In genomic region chr7:99090811-99091582, GRCh38 we compare ENCODE assay signal across 17 cellular contexts. TPM values are rescaled to one million over a fixed set of nuclear protein-coding genes. Genes with fewer than 3 reads are reported as not detected.
A peak's percentile ranks its signal among the peaks of the same experiment; 100 is the strongest.
DNase-seq lines count a peak whose midpoint lies in the region; ATAC-seq lines count a peak whose summit lies in the region.
"Had no signal": no experiment of that assay in that cellular context is flagged by ENCODE, and none has a peak within 500 bp of the region (broad histone marks: within the 10 kb centered on the region; RNA-seq: fewer than 3 reads in every experiment).

No MANE protein-coding gene starts in this region.

- H3K4me2 ChIP-seq in mesendoderm (ENCODE audit: low read length) = no peak overlapping the region

- DNase-seq in EH (ENCODE audit: low read depth) = peak; percentile 73
- peak; percentile 22 for DNase-seq in NAMALWA (ENCODE audit: low spot score)
- peak; percentile 68 for DNase-seq in dedifferentiated amniotic fluid mesenchymal stem cell (ENCODE audit: extremely low spot score)
- DNase-seq in mesendoderm = peak; percentile 56
- DNase-seq in NOMO-1 treated with DMSO at 0.1 percent for 48 hours (lab: John Stamatoyannopoulos, UW; ENCODE audit: unreplicated experiment) = no peak
- DNase-seq in activated T-cell treated with anti-CD3 and anti-CD28 coated beads, Interleukin-2, amount 50 U/mL, for 72 hours = no peak
- DNase-seq: activated CD8-positive, alpha-beta memory T cell treated with anti-CD3 and anti-CD28 coated beads for 24 hours; activated effector memory CD4-positive, alpha-beta T cell treated with Interleukin-2 at 50 U/mL for 16 hours; aorta; CD4-positive, alpha-beta memory T cell; KBM-7; midbrain; NCI-H1436 treated with DMSO at 0.1 percent for 48 hours; nucleus accumbens; stimulated activated CD4-positive, alpha-beta T cell treated with anti-CD3 and anti-CD28 coated beads, Interleukin-4, amount 100 ng/mL, for 24 hours; transverse colon had no signal

- H4K5ac ChIP-seq in mesendoderm (ENCODE audit: low read length) = no peak overlapping the region

- H3K4me3 ChIP-seq in mesendoderm (ENCODE audit: low read length) = no peak overlapping the region
- H3K4me3 ChIP-seq: transverse colon had no signal

- H3K4ac ChIP-seq in mesendoderm (ENCODE audit: low read depth, low read length) = no peak overlapping the region

- H2BK15ac ChIP-seq in mesendoderm (replicated peaks; ENCODE audit: low read depth) = no peak overlapping the region

- H3K9me3 Mint-ChIP-seq in activated T-cell treated with anti-CD3 and anti-CD28 coated beads, Interleukin-2, amount 50 U/mL, for 72 hours = peaks cover 0 to 3% of the 10 kb centered on the region in 2 donors

- WGBS in mesendoderm (ENCODE audit: extremely low coverage, insufficient coverage, low lambda C conversion rate) = no CpG with 5 or more reads among the region's 6 CpGs

- no peak overlapping the region for H4K8ac ChIP-seq in mesendoderm (ENCODE audit: low read depth, low read length)

- H3K23ac ChIP-seq in mesendoderm (ENCODE audit: low read length) = no peak overlapping the region

- H2BK5ac ChIP-seq in mesendoderm (ENCODE audit: low read length) = no peak overlapping the region

- H3K36me3 Mint-ChIP-seq in activated T-cell treated with anti-CD3 and anti-CD28 coated beads, Interleukin-2, amount 50 U/mL, for 72 hours (ENCODE audit: insufficient read depth in 2 of 2) = peaks cover 0 to 6% of the 10 kb centered on the region in 2 donors

- H3K4me1 Mint-ChIP-seq in activated T-cell treated with anti-CD3 and anti-CD28 coated beads, Interleukin-2, amount 50 U/mL, for 72 hours (ENCODE audit: low read depth) = peaks cover 7% of the 10 kb centered on the region

- H3K27me3 ChIP-seq in mesendoderm (ENCODE audit: insufficient read depth, low read length, poor library complexity) = no peaks in the 10 kb centered on the region
- H3K27me3 ChIP-seq: transverse colon had no signal

- H2BK120ac ChIP-seq in mesendoderm (ENCODE audit: low read depth, low read length) = no peak overlapping the region

- no peaks in the 10 kb centered on the region for H3K27me3 Mint-ChIP-seq in activated T-cell treated with anti-CD3 and anti-CD28 coated beads, Interleukin-2, amount 50 U/mL, for 72 hours (ENCODE audit: low read depth)
- H3K27me3 Mint-ChIP-seq: CD4-positive, alpha-beta memory T cell had no signal

- no peak for ATAC-seq in activated T-cell treated with anti-CD3 and anti-CD28 coated beads, Interleukin-2, amount 50 U/mL, for 72 hours (replicated peaks in 1 of 2)
- no peak for ATAC-seq in GM18909 (IDR thresholded peaks at IDR 0.05; ENCODE audit: poor library complexity, unreplicated experiment)

- H3K4me3 Mint-ChIP-seq in activated T-cell treated with anti-CD3 and anti-CD28 coated beads, Interleukin-2, amount 50 U/mL, for 72 hours = no peak overlapping the region
- H3K4me3 Mint-ChIP-seq: CD4-positive, alpha-beta memory T cell had no signal

- peaks cover 33% of the 10 kb centered on the region for H3K79me1 ChIP-seq in mesendoderm (ENCODE audit: low read length)

- H3K9ac ChIP-seq in mesendoderm (ENCODE audit: low read length) = no peak overlapping the region

- peaks cover 45% of the 10 kb centered on the region for H3K79me2 ChIP-seq in mesendoderm (ENCODE audit: control insufficient read depth, insufficient read depth, low read length)

- peaks cover 4% of the 10 kb centered on the region for H3K4me1 ChIP-seq in mesendoderm (ENCODE audit: control insufficient read depth, low read depth, low read length)

- H3K36me3 ChIP-seq in mesendoderm (ENCODE audit: control insufficient read depth, insufficient read depth, low read length) = no peaks in the 10 kb centered on the region
- H3K36me3 ChIP-seq: transverse colon had no signal

- H3K18ac ChIP-seq in mesendoderm (ENCODE audit: low read length) = no peak overlapping the region

- H3K27ac ChIP-seq in mesendoderm (ENCODE audit: low read depth, low read length) = no peak overlapping the region
- H3K27ac ChIP-seq: transverse colon had no signal

- H2AK5ac ChIP-seq in mesendoderm (ENCODE audit: low read length) = no peak overlapping the region

- no peak overlapping the region for H3K27ac Mint-ChIP-seq in activated T-cell treated with anti-CD3 and anti-CD28 coated beads, Interleukin-2, amount 50 U/mL, for 72 hours

- H3K56ac ChIP-seq in mesendoderm (ENCODE audit: low read length) = no peak overlapping the region

RNA-seq across cellular contexts. Expression of gene SMURF1, which starts 52.9 kb away (rescaled TPM):
- 17.7 TPM for polyA plus RNA-seq in mesendoderm (2013, experiment 1 of 2)
- 16.5 TPM for polyA plus RNA-seq in mesendoderm (2013, experiment 2 of 2)
- 10 to 100 TPM; 15.9 to 18.8 TPM for total RNA-seq in activated T-cell treated with anti-CD3 and anti-CD28 coated beads, Interleukin-2, amount 50 U/mL, for 72 hours

Comparison
In these comparisons a context has a peak if more than half of its experiments do, and no peak if none do; other contexts are left out.
1. DNase-seq: peak in EH (single experiment), NAMALWA (single experiment), dedifferentiated amniotic fluid mesenchymal stem cell (single experiment) and mesendoderm (single experiment); none in NOMO-1 treated with DMSO at 0.1 percent for 48 hours (single experiment) and activated T-cell treated with anti-CD3 and anti-CD28 coated beads, Interleukin-2, amount 50 U/mL, for 72 hours (0 of 2).